In genomic region chr16:53219795-53220194, GRCh38 we compare ENCODE assay signal across 8 cellular contexts.
DNase-seq lines count a peak whose midpoint lies in the region; ATAC-seq, FAIRE-seq and TF ChIP-seq lines count a peak whose summit lies in the region.

No MANE protein-coding gene starts in this region.

- no peak overlapping the region for H3K56ac ChIP-seq in IMR-90 (ENCODE audit: extremely low read depth, insufficient read depth, low read length)

- no peaks in the 10 kb centered on the region for H3K27me3 ChIP-seq in IMR-90 (ENCODE audit: control insufficient read depth, insufficient read depth, low read length)
- no peaks in the 10 kb centered on the region for H3K27me3 ChIP-seq in pancreas
- H3K27me3 ChIP-seq in Peyer's patch: no peaks in the 10 kb centered on the region

- H3K14ac ChIP-seq in IMR-90 (replicated peaks; ENCODE audit: low read depth, low read length): no peak overlapping the region

- dilution Hi-C loops in IMR-90 (cut with HindIII; ENCODE audit: low sequenced_read_pairs, unreplicated experiment): no loop called here

- H3K4me3 ChIP-seq in IMR-90 (ENCODE audit: insufficient read depth, low read depth, low read length): no peak overlapping the region
- H3K4me3 ChIP-seq in pancreas: no peak overlapping the region
- H3K4me3 ChIP-seq in Peyer's patch: no peak overlapping the region

- no peaks in the 10 kb centered on the region for H3K9me3 ChIP-seq in IMR-90 (ENCODE audit: control insufficient read depth, insufficient read depth, low read length)
- H3K9me3 ChIP-seq in pancreas: no peaks in the 10 kb centered on the region
- H3K9me3 ChIP-seq in Peyer's patch: no peaks in the 10 kb centered on the region

- no peak overlapping the region for H4K91ac ChIP-seq in IMR-90 (ENCODE audit: insufficient read depth, low read depth, low read length)

- POLR2A ChIA-PET in IMR-90 (lab: Charles Lee; ENCODE audit: unreplicated experiment): interaction anchor here (0.6 kb wide), 1 partner anchor 139 kb away, joined by 3 read pairs; no protein-coding TSS in a partner anchor

- 10 to 100% methylated on average over 1 of the region's 1 CpG for WGBS in IMR-90 (ENCODE audit: extremely low coverage in 2 of 2, insufficient read length in 1 of 2), 2 experiments
- 63 to 65% methylated on average over 1 of the region's 1 CpG for WGBS in pancreas, 2 donors

- no peak overlapping the region for H2BK20ac ChIP-seq in IMR-90 (ENCODE audit: low read depth, low read length)

- peak overlapping the region in 1 of 2 experiments; percentile 25; a peak in 1 of 4 replicates for H4K8ac ChIP-seq in IMR-90 (ENCODE audit: low read depth in 2 of 2, low read length in 2 of 2)

- peak overlapping the region; percentile 71; the same call in 1 of the 2 replicates for H3K23ac ChIP-seq in IMR-90 (ENCODE audit: low read depth, low read length)

- no peak for FAIRE-seq in pancreas (lab: Jason Lieb, UNC)

- DNase-seq in IMR-90 (peak; percentile 69), pancreas (no peak), NCI-H1930 (lab: John Stamatoyannopoulos, UW) (no peak), NCI-H748 treated with DMSO at 0.1 percent for 48 hours (lab: John Stamatoyannopoulos, UW) (no peak), HuH-7 (ENCODE audit: low spot score) (no peak), Peyer's patch (no peak)

- H3K9me1 ChIP-seq in IMR-90 (ENCODE audit: insufficient read depth, low read length): no peaks in the 10 kb centered on the region; the same call in 1 of the 2 replicates

- peak overlapping the region; percentile 92 for H2BK5ac ChIP-seq in IMR-90 (ENCODE audit: low read depth, low read length, poor library complexity, severe bottlenecking)

- peaks cover 17 to 39% of the 10 kb centered on the region in 2 experiments for H3K79me1 ChIP-seq in IMR-90 (ENCODE audit: low read depth in 1 of 2, low read length in 2 of 2)

- peaks cover 11% of the 10 kb centered on the region; the same call in 1 of the 2 replicates for H4K20me1 ChIP-seq in IMR-90 (ENCODE audit: insufficient read depth, low read length)

- TF ChIP-seq POLR2A in IMR-90 (IDR thresholded peaks at IDR 0.05; ENCODE audit: low read depth, low read length) (no peak), Peyer's patch (IDR thresholded peaks at IDR 0.05) (no peak)

- no peak overlapping the region for H2AFZ ChIP-seq in IMR-90 (replicated peaks; ENCODE audit: low read length, poor library complexity)

- H2AK9ac ChIP-seq in IMR-90 (replicated peaks; ENCODE audit: low read depth, low read length, poor library complexity): no peak overlapping the region

- no peak overlapping the region for H2AK5ac ChIP-seq in IMR-90 (ENCODE audit: low read depth, low read length)

- no peak overlapping the region; the same call in 1 of the 2 replicates for H3K9ac ChIP-seq in IMR-90 (ENCODE audit: low read depth, low read length)

- TF ChIP-seq CTCF in IMR-90 (conservative IDR thresholded peaks at IDR 0.05; ENCODE audit: low read depth, low read length) (no peak), pancreas (IDR thresholded peaks at IDR 0.05) (no peak), Peyer's patch (IDR thresholded peaks at IDR 0.05) (no peak)

- ATAC-seq in GM18517 (IDR thresholded peaks at IDR 0.05; ENCODE audit: unreplicated experiment) (peak; percentile 51), IMR-90 (ENCODE audit: low read depth) (peak; percentile 82), esophagus mucosa (peak; percentile 53), pancreas (peak in 3 of 4 donors; percentile 45 to 77 (median 69))

- H3K27ac ChIP-seq in IMR-90 (ENCODE audit: insufficient read depth, low read length): peak overlapping the region; percentile 62; the same call in 1 of the 2 replicates
- H3K27ac ChIP-seq in pancreas: peak overlapping the region in 2 of 4 donors; percentile 17 to 25
- peak overlapping the region in 2 of 4 donors; percentile 2 to 37 for H3K27ac ChIP-seq in Peyer's patch

- H2BK120ac ChIP-seq in IMR-90 (ENCODE audit: low read depth, low read length): no peak overlapping the region

- BruUV-seq in IMR-90 (replicated peaks; lab: Mats Ljungman, UMichigan): no TSS peak

- in situ Hi-C loops in IMR-90 (cut with MboI; ENCODE audit: low sequenced_read_pairs): loop anchor here (10.0 kb wide), 1 partner anchor 165 kb away; the partner anchor contains the start of genes CHD9 and CHD9NB

- H3K36me3 ChIP-seq in IMR-90 (ENCODE audit: control insufficient read depth, insufficient read depth, low read length): peaks cover 9% of the 10 kb centered on the region; the same call in 1 of the 2 replicates
- H3K36me3 ChIP-seq in pancreas: peaks cover 0 to 7% (median 0%) of the 10 kb centered on the region in 3 donors
- H3K36me3 ChIP-seq in Peyer's patch: peaks cover 0 to 28% (median 0%) of the 10 kb centered on the region in 3 donors

- intact Hi-C loops in IMR-90 (cut with micrococcal nuclease): loop anchor here (5.0 kb wide), 2 partner anchors 87 to 167 kb away; partner anchors contain the start of genes CHD9 and CHD9NB
- intact Hi-C loops in pancreas (cut with DNase I): no loop called here

- CTCF ChIA-PET in IMR-90 (lab: Yijun Ruan, JAX): interaction anchor here (1.3 to 1.4 kb wide), 2 partner anchors 12 to 164 kb away, joined by 4 to 5 read pairs; partner anchors contain the start of gene CHD9

- H3K4ac ChIP-seq in IMR-90 (ENCODE audit: low read depth, low read length): no peak overlapping the region

- H3K4me1 ChIP-seq in IMR-90 (ENCODE audit: control insufficient read depth, insufficient read depth, low read length) (peaks cover 3% of the 10 kb centered on the region), pancreas (peaks cover 8 to 33% (median 26%) of the 10 kb centered on the region in 3 donors), Peyer's patch (peaks cover 0 to 30% (median 0%) of the 10 kb centered on the region in 4 donors)

- peak overlapping the region; percentile 81 for H3K4me2 ChIP-seq in IMR-90 (ENCODE audit: low read depth, low read length)

- no peak overlapping the region for H4K5ac ChIP-seq in IMR-90 (ENCODE audit: low read depth, low read length)

- H2BK15ac ChIP-seq in IMR-90 (ENCODE audit: low read depth, low read length): no peak overlapping the region

- no peak for TF ChIP-seq RAD21 in IMR-90 (IDR thresholded peaks at IDR 0.05; ENCODE audit: low read length)

- H3K18ac ChIP-seq in IMR-90 (ENCODE audit: low read depth, low read length): 0 out of 2 replicates have a peak overlapping the region, but pooled peaks have one; percentile 16

TF ChIP-seq in IMR-90, 13 proteins besides CTCF, POLR2A, EP300 and RAD21:
- TF ChIP-seq FOS (IDR thresholded peaks at IDR 0.05; ENCODE audit: low read depth, low read length) (peak; percentile 56; the same call in 1 of the 2 replicates), CHD1 (IDR thresholded peaks at IDR 0.05; ENCODE audit: low read depth, low read length) (no peak)
